1 cellular context compared by ENCODE assay signal in the genomic region with DNA sequence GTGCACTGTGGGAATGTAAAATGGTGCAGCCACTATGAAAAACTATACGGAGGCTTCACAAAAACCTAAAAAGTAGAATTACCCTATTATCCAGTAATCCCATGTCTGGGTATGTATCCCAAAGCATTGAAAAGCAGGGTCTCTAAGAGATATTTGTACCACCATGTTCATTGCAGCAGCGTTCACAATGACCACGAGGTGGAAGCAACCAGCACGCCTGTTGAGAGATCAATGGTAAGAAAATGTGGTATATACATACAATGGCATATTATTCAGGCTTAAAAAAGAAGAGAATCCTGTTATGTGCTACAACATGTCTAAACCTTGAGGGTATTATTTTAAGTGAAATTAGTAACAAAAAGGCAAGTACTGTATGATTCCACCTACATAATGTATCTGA.
TF ChIP-seq lines count a peak whose summit lies in the region.

No MANE protein-coding gene starts in this region.

TF ChIP-seq in A549, 52 proteins besides CTCF, POLR2A, EP300 and RAD21 (continued from another document):
- TF ChIP-seq, protein P1, sequence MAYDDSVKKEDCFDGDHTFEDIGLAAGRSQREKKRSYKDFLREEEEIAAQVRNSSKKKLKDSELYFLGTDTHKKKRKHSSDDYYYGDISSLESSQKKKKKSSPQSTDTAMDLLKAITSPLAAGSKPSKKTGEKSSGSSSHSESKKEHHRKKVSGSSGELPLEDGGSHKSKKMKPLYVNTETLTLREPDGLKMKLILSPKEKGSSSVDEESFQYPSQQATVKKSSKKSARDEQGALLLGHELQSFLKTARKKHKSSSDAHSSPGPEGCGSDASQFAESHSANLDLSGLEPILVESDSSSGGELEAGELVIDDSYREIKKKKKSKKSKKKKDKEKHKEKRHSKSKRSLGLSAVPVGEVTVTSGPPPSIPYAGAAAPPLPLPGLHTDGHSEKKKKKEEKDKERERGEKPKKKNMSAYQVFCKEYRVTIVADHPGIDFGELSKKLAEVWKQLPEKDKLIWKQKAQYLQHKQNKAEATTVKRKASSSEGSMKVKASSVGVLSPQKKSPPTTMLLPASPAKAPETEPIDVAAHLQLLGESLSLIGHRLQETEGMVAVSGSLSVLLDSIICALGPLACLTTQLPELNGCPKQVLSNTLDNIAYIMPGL (CRISPR knock-in tag; IDR thresholded peaks at IDR 0.05; ENCODE audit: borderline replicate concordance): no peak
- TF ChIP-seq HOXA7 (CRISPR knock-in tag; IDR thresholded peaks at IDR 0.05) (no peak), FOSL2 (IDR thresholded peaks at IDR 0.05) (no peak), FOSL2 (CRISPR knock-in tag; IDR thresholded peaks at IDR 0.05) (no peak), PHF8 (IDR thresholded peaks at IDR 0.05; ENCODE audit: borderline replicate concordance, low read depth) (no peak), SREBF2 (IDR thresholded peaks at IDR 0.05) (no peak)
- TF ChIP-seq, protein P2, sequence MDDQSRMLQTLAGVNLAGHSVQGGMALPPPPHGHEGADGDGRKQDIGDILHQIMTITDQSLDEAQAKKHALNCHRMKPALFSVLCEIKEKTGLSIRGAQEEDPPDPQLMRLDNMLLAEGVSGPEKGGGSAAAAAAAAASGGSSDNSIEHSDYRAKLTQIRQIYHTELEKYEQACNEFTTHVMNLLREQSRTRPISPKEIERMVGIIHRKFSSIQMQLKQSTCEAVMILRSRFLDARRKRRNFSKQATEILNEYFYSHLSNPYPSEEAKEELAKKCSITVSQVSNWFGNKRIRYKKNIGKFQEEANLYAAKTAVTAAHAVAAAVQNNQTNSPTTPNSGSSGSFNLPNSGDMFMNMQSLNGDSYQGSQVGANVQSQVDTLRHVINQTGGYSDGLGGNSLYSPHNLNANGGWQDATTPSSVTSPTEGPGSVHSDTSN (IDR thresholded peaks at IDR 0.05): no peak
- TF ChIP-seq, protein P3, sequence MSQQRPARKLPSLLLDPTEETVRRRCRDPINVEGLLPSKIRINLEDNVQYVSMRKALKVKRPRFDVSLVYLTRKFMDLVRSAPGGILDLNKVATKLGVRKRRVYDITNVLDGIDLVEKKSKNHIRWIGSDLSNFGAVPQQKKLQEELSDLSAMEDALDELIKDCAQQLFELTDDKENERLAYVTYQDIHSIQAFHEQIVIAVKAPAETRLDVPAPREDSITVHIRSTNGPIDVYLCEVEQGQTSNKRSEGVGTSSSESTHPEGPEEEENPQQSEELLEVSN (IDR thresholded peaks at IDR 0.05; ENCODE audit: borderline replicate concordance, low read depth): no peak
